ENCODE assay signal across 8 cellular contexts in the genomic region with DNA sequence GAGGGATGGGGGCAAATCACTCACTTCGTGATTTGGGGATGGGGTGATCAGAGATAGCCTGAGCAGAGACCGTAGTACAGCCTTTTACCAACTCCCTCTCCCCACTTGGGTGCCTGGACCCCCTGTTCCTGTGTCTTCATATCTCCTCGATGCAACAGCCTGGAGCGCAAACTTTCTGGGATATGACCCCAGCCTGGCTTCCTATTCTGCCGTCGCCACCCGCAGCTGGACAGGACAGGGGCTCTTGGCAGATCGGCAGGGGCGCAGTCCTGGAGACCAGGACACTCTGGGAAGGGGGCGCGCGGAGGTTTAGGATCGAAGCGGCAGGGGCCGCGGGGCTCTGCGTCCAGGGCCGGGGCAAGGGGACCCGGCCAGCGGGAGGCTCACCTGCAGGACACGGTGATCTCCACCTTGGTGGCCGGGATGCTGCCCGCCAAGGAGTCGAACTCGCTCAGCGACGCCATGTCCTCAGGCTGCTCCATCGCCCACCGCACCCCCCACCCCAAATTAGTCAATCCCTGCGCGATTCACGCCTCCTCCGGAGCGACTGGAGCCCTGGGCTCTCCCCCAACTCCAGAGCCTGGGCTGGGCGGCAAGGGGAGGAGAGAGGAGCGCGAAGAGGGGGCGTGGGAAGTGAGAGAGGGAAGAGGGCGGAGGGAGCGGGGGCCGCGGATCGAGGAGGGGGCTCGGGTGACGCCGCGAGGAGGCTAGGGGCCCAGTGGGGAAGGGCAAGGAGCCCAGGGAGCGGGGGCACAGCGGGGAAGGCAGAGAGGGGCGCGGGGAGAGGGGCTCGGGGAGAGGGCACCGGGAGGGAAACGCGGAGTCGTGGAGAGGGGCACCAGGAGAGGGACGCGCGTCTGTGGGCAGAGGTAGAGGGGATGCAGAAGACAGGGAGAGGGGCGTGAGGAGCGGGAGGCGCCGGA. TPM values are rescaled to one million over a fixed set of nuclear protein-coding genes. Genes with fewer than 3 reads are reported as not detected.
DNase-seq lines count a peak whose midpoint lies in the region; ATAC-seq and TF ChIP-seq lines count a peak whose summit lies in the region.

Gene CPNE5 (minus strand): TSS at position 549 of the 923 bp plus-strand sequence. CDS start 67 bp downstream, at position 482.

- H3K27me3 ChIP-seq in HAP-1 (ENCODE audit: low read depth) (peaks cover 5% of the 10 kb centered on the region; the same call in 1 of the 2 replicates), rectal smooth muscle tissue (ENCODE audit: control insufficient read depth, insufficient read depth, low read length) (peaks cover 11% of the 10 kb centered on the region)

- no peaks in the 10 kb centered on the region for H3K36me3 ChIP-seq in HAP-1 (replicated peaks)
- no peaks in the 10 kb centered on the region for H3K36me3 ChIP-seq in rectal smooth muscle tissue (ENCODE audit: control insufficient read depth, insufficient read depth, low read length)

- no peak within 1 kb of the TSS for H3K27ac Mint-ChIP-seq in T-helper 17 cell

- no peak within 1 kb of the TSS for H3K9ac ChIP-seq in rectal smooth muscle tissue (ENCODE audit: low read length)

- no peaks in the 10 kb centered on the region for H3K36me3 Mint-ChIP-seq in T-helper 17 cell (ENCODE audit: low read depth)

- H3K4me3 Mint-ChIP-seq in T-helper 17 cell = peak within 1 kb of the TSS; percentile 83

- H3K4me3 ChIP-seq in HAP-1 = peak within 1 kb of the TSS; percentile 36
- peak within 1 kb of the TSS; percentile 53 for H3K4me3 ChIP-seq in fibroblast of villous mesenchyme (ENCODE audit: low read depth, low read length)
- peak within 1 kb of the TSS; percentile 57 for H3K4me3 ChIP-seq in rectal smooth muscle tissue (ENCODE audit: low read length)

- no peak for TF ChIP-seq CTCF in fibroblast of villous mesenchyme (IDR thresholded peaks at IDR 0.05; ENCODE audit: insufficient read depth, low read depth, low read length)

- no peak within 1 kb of the TSS for H3K27ac ChIP-seq in rectal smooth muscle tissue (ENCODE audit: low read depth, low read length)

- peaks cover 26% of the 10 kb centered on the region for H3K27me3 Mint-ChIP-seq in T-helper 17 cell

- H3K4me1 ChIP-seq in HAP-1 (peaks cover 4% of the 10 kb centered on the region), rectal smooth muscle tissue (ENCODE audit: control insufficient read depth, insufficient read depth, low read length) (no peaks in the 10 kb centered on the region)

- ATAC-seq in T-helper 17 cell (peak; percentile 12), GM21528 (IDR thresholded peaks at IDR 0.05; ENCODE audit: low FRiP score, unreplicated experiment) (no peak)

- no peaks in the 10 kb centered on the region for H3K9me3 ChIP-seq in HAP-1
- no peaks in the 10 kb centered on the region for H3K9me3 ChIP-seq in T-helper 17 cell (ENCODE audit: control insufficient read depth, low read length, poor library complexity, severe bottlenecking)

- in situ Hi-C loops in HAP-1 (cut with MboI; ENCODE audit: low sequenced_read_pairs) = no loop called here

- peak in 1 of 2 experiments; percentile 55 for DNase-seq in HAP-1 (ENCODE audit: low spot score in 2 of 2)
- DNase-seq in T-helper 17 cell = no peak
- no peak for DNase-seq in fibroblast of villous mesenchyme (ENCODE audit: low read depth)
- no peak for DNase-seq in DMS153 treated with DMSO at 0.1 percent for 48 hours (lab: John Stamatoyannopoulos, UW; ENCODE audit: unreplicated experiment)
- no peak for DNase-seq in RPMI8226
- DNase-seq in kidney glomerular epithelial cell (lab: John Stamatoyannopoulos, UW) = no peak

- peaks cover 18% of the 10 kb centered on the region for H3K4me1 Mint-ChIP-seq in T-helper 17 cell

RNA-seq across cellular contexts. Expression of gene CPNE5, which starts in this region (rescaled TPM):
- total RNA-seq in T-helper 17 cell (10 to 100 TPM in 1 of 2 donors, 1 to 10 TPM in 1; 5.5 to 16.0 TPM), fibroblast of villous mesenchyme (under 0.01 and 0.32 TPM in 2 replicates)
